10 cellular contexts compared by ENCODE assay signal in the genomic region with DNA sequence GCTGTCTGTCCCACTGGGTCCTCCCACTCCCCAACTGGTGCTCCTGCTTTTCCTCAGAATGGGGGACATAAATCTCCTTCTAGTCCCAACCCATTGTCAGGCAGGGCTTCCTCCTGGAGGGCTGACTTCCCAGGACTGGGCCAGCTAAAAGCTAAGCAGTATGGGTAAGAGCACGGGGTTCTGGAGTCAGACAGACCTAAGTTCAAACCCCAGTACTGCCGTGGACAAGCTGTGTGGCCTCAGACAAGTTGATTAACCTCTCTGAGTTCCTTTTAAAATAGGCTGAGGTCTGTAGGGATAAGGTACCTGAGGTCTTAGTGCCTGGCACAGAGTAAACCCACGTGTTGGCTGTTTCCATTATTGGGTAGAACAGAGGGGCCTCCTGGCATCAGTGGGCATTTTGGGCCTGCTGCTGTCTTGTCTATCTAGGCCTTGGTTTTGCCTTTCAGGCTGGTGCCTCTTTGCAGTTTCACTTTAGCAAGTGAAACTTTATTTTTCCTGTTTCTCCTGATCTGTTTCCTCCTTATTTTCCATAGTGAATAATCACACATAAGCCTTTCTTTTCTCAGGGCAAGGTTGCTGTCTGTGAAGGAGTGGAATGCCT.
A peak's percentile ranks its signal among the peaks of the same experiment; 100 is the strongest.
DNase-seq lines count a peak whose midpoint lies in the region; ATAC-seq and TF ChIP-seq lines count a peak whose summit lies in the region.
"Had no signal": no experiment of that assay in that cellular context is flagged by ENCODE, and none has a peak within 500 bp of the region (broad histone marks: within the 10 kb centered on the region; RNA-seq: fewer than 3 reads in every experiment).

No MANE protein-coding gene starts in this region.

- no peaks in the 10 kb centered on the region for H3K79me2 ChIP-seq in mammary epithelial cell (ENCODE audit: insufficient read depth, low read length)

- H3K27me3 Mint-ChIP-seq in CD8-positive, alpha-beta memory T cell = no peaks in the 10 kb centered on the region
- no peaks in the 10 kb centered on the region for H3K27me3 Mint-ChIP-seq in activated naive CD8-positive, alpha-beta T cell treated with anti-CD3 and anti-CD28 coated beads, Interleukin-2, amount 10 ng/mL, durations not matched to agents 7 days and 5 days
- H3K27me3 Mint-ChIP-seq in osteocyte (ENCODE audit: unreplicated experiment) = no peaks in the 10 kb centered on the region

- H3K4me1 ChIP-seq in CD8-positive, alpha-beta memory T cell (ENCODE audit: insufficient read depth, low read length) = peaks cover 71% of the 10 kb centered on the region
- H3K4me1 ChIP-seq in mammary epithelial cell (ENCODE audit: insufficient read depth, low read length) = no peaks in the 10 kb centered on the region

- no peak overlapping the region for H2AFZ ChIP-seq in mammary epithelial cell (ENCODE audit: low read depth, low read length)

- dilution Hi-C loops in mammary epithelial cell (cut with HindIII; ENCODE audit: low sequenced_read_pairs) = no loop called here

- peaks cover 90 to 99% (median 95%) of the 10 kb centered on the region in 3 donors for H3K4me1 Mint-ChIP-seq in CD8-positive, alpha-beta memory T cell
- H3K4me1 Mint-ChIP-seq in activated naive CD8-positive, alpha-beta T cell treated with anti-CD3 and anti-CD28 coated beads, Interleukin-2, amount 10 ng/mL, durations not matched to agents 7 days and 5 days = peaks cover 63% of the 10 kb centered on the region
- H3K4me1 Mint-ChIP-seq in osteocyte (ENCODE audit: unreplicated experiment) = no peaks in the 10 kb centered on the region

- H3K36me3 Mint-ChIP-seq in CD8-positive, alpha-beta memory T cell = peaks cover 0 to 5% (median 0%) of the 10 kb centered on the region in 3 donors
- peaks cover 7% of the 10 kb centered on the region for H3K36me3 Mint-ChIP-seq in activated naive CD8-positive, alpha-beta T cell treated with anti-CD3 and anti-CD28 coated beads, Interleukin-2, amount 10 ng/mL, durations not matched to agents 7 days and 5 days
- H3K36me3 Mint-ChIP-seq in osteocyte (ENCODE audit: unreplicated experiment) = no peaks in the 10 kb centered on the region

- CTCF ChIA-PET in CD8-positive, alpha-beta memory T cell (lab: Charles Lee) = interaction anchor here (0.9 to 2.2 kb wide), 2 partner anchors 10 to 60 kb away, joined by 3 to 10 read pairs; no protein-coding TSS in a partner anchor
- CTCF ChIA-PET in mammary epithelial cell (lab: Charles Lee; ENCODE audit: low non-redundant PET) = no interaction called here

- ATAC-seq in activated naive CD8-positive, alpha-beta T cell treated with anti-CD3 and anti-CD28 coated beads, Interleukin-2, amount 10 ng/mL, durations not matched to agents 7 days and 5 days (ENCODE audit: low read depth) = peak; percentile 1
- ATAC-seq in GM19452 (IDR thresholded peaks at IDR 0.05; ENCODE audit: unreplicated experiment) = no peak
- no peak for ATAC-seq in GM21737 (IDR thresholded peaks at IDR 0.05; ENCODE audit: unreplicated experiment)

- no TSS peak for BruUV-seq in mammary epithelial cell (replicated peaks; lab: Mats Ljungman, UMichigan)

- H3K4me3 Mint-ChIP-seq in CD8-positive, alpha-beta memory T cell = peak overlapping the region; percentile 59 to 88 (median 77)
- H3K4me3 Mint-ChIP-seq in activated naive CD8-positive, alpha-beta T cell treated with anti-CD3 and anti-CD28 coated beads, Interleukin-2, amount 10 ng/mL, durations not matched to agents 7 days and 5 days = peak overlapping the region; percentile 58
- no peak overlapping the region for H3K4me3 Mint-ChIP-seq in osteocyte (ENCODE audit: unreplicated experiment)

- H3K27me3 ChIP-seq in CD8-positive, alpha-beta memory T cell (ENCODE audit: insufficient read depth, low read length, poor library complexity, severe bottlenecking) = no peaks in the 10 kb centered on the region
- no peaks in the 10 kb centered on the region for H3K27me3 ChIP-seq in mammary epithelial cell (ENCODE audit: insufficient read depth, low read length)

- H4K20me1 ChIP-seq in mammary epithelial cell (ENCODE audit: insufficient read depth, low read length) = no peaks in the 10 kb centered on the region

- no peak overlapping the region for H3K4me2 ChIP-seq in mammary epithelial cell (ENCODE audit: insufficient read depth, low read depth, low read length)

- no peak for DNase-seq in CD8-positive, alpha-beta memory T cell
- no peak for DNase-seq in Jurkat, Clone E6-1 (ENCODE audit: low read depth, low spot score)
- DNase-seq in activated naive CD8-positive, alpha-beta T cell treated with anti-CD3 and anti-CD28 coated beads, Interleukin-2, amount 10 ng/mL, durations not matched to agents 7 days and 5 days = no peak
- peak; percentile 60 for DNase-seq in osteocyte (ENCODE audit: extremely low spot score, unreplicated experiment)
- DNase-seq in mammary epithelial cell = no peak
- DNase-seq: esophagus squamous epithelium, MG63, NCI-H2171 had no signal

- in situ Hi-C loops in mammary epithelial cell (cut with MboI; ENCODE audit: low sequenced_read_pairs in 2 of 2) = no loop called here

- no peaks in the 10 kb centered on the region for H3K9me3 Mint-ChIP-seq in CD8-positive, alpha-beta memory T cell
- H3K9me3 Mint-ChIP-seq in activated naive CD8-positive, alpha-beta T cell treated with anti-CD3 and anti-CD28 coated beads, Interleukin-2, amount 10 ng/mL, durations not matched to agents 7 days and 5 days = no peaks in the 10 kb centered on the region
- no peaks in the 10 kb centered on the region for H3K9me3 Mint-ChIP-seq in osteocyte (ENCODE audit: unreplicated experiment)

- POLR2A ChIA-PET in CD8-positive, alpha-beta memory T cell (lab: Charles Lee) = interaction anchor here (1.5 kb wide), 1 partner anchor 63 kb away, joined by 4 read pairs; no protein-coding TSS in a partner anchor
- POLR2A ChIA-PET in activated naive CD8-positive, alpha-beta T cell treated with anti-CD3 and anti-CD28 coated beads, Interleukin-2, amount 10 ng/mL, durations not matched to agents 7 days and 5 days (lab: Charles Lee) = interaction anchor here (0.5 to 1.9 kb wide), 6 partner anchors 60 to 218 kb away, joined by 3 to 8 read pairs (median 4); a partner anchor contains a TSS

- TF ChIP-seq CTCF in osteocyte (IDR thresholded peaks at IDR 0.05) = no peak
- TF ChIP-seq CTCF in mammary epithelial cell (conservative IDR thresholded peaks at IDR 0.05 in 1 of 2, IDR thresholded peaks at IDR 0.05 in 1 of 2; ENCODE audit: extremely low read depth in 1 of 2, insufficient read depth in 1 of 2, low read depth in 1 of 2, low read length in 2 of 2) = no peak

- peak overlapping the region; percentile 79 to 97 (median 92) for H3K27ac Mint-ChIP-seq in CD8-positive, alpha-beta memory T cell
- peak overlapping the region; percentile 93 for H3K27ac Mint-ChIP-seq in activated naive CD8-positive, alpha-beta T cell treated with anti-CD3 and anti-CD28 coated beads, Interleukin-2, amount 10 ng/mL, durations not matched to agents 7 days and 5 days
- no peak overlapping the region for H3K27ac Mint-ChIP-seq in osteocyte (ENCODE audit: unreplicated experiment)

- H3K9me3 ChIP-seq in CD8-positive, alpha-beta memory T cell (ENCODE audit: low read length) = no peaks in the 10 kb centered on the region
- no peaks in the 10 kb centered on the region for H3K9me3 ChIP-seq in mammary epithelial cell (replicated peaks; ENCODE audit: insufficient read depth, low read length)
- H3K9me3 ChIP-seq: esophagus squamous epithelium, MG63 had no signal

- H3K4me3 ChIP-seq in CD8-positive, alpha-beta memory T cell (ENCODE audit: low read length) = peak overlapping the region; percentile 21
- peak overlapping the region; percentile 32 for H3K4me3 ChIP-seq in Jurkat, Clone E6-1 (ENCODE audit: low read length)
- H3K4me3 ChIP-seq in mammary epithelial cell (replicated peaks in 1 of 3; ENCODE audit: insufficient read depth in 1 of 3, low read depth in 2 of 3, low read length in 3 of 3) = no peak overlapping the region
- H3K4me3 ChIP-seq: esophagus squamous epithelium, MG63 had no signal

- H3K27ac ChIP-seq in CD8-positive, alpha-beta memory T cell (ENCODE audit: low read depth, low read length) = peak overlapping the region; percentile 49
- no peak overlapping the region for H3K27ac ChIP-seq in mammary epithelial cell (ENCODE audit: insufficient read depth, low read depth, low read length)

- intact Hi-C loops in mammary epithelial cell (cut with micrococcal nuclease) = no loop called here

- no peaks in the 10 kb centered on the region for H3K36me3 ChIP-seq in CD8-positive, alpha-beta memory T cell (ENCODE audit: insufficient read depth, low read length)
- no peaks in the 10 kb centered on the region for H3K36me3 ChIP-seq in mammary epithelial cell (ENCODE audit: insufficient read depth, low read length)
- H3K36me3 ChIP-seq: esophagus squamous epithelium, MG63 had no signal

- H3K9ac ChIP-seq in mammary epithelial cell (ENCODE audit: insufficient read depth, low read length) = no peak overlapping the region

- WGBS in mammary epithelial cell (ENCODE audit: low coverage, missing lambda C conversion rate) = 30% methylated on average over 2 of the region's 3 CpGs

Comparison
In these comparisons a context has a peak if more than half of its experiments do, and no peak if none do; other contexts are left out.
1. H3K4me3 ChIP-seq: peak in CD8-positive, alpha-beta memory T cell (single experiment) and Jurkat, Clone E6-1 (single experiment); none in mammary epithelial cell (0 of 3).